Comparison of ENCODE assay signal across 20 cellular contexts in genomic region chr7:114418117-114418516, GRCh38. TPM values are rescaled to one million over a fixed set of nuclear protein-coding genes. Genes with fewer than 3 reads are reported as not detected.
A peak's percentile ranks its signal among the peaks of the same experiment; 100 is the strongest.
DNase-seq lines count a peak whose midpoint lies in the region; ATAC-seq and TF ChIP-seq lines count a peak whose summit lies in the region.
"Had no signal": no experiment of that assay in that cellular context is flagged by ENCODE, and none has a peak within 500 bp of the region (broad histone marks: within the 10 kb centered on the region; RNA-seq: fewer than 3 reads in every experiment).

No MANE protein-coding gene starts in this region.

- peak overlapping the region; percentile 91 for H3K27ac ChIP-seq in SJCRH30
- H3K27ac ChIP-seq in muscle layer of colon (ENCODE audit: low read depth, low read length): peak overlapping the region; percentile 77
- H3K27ac ChIP-seq in CD4-positive, alpha-beta T cell (ENCODE audit: low read depth, low read length): no peak overlapping the region
- H3K27ac ChIP-seq: upper lobe of right lung had no signal

- H3K4me3 ChIP-seq in SJCRH30: peak overlapping the region; percentile 75
- H3K4me3 ChIP-seq in muscle layer of colon (ENCODE audit: low read depth in 1 of 2, low read length in 2 of 2): peak overlapping the region; percentile 13 to 66
- H3K4me3 ChIP-seq: upper lobe of right lung had no signal

- POLR2A ChIA-PET in CD4-positive, alpha-beta T cell (lab: Charles Lee): no interaction called here

- no peak overlapping the region for H3K4me3 Mint-ChIP-seq in CD4-positive, alpha-beta T cell
- H3K4me3 Mint-ChIP-seq: activated CD8-positive, alpha-beta memory T cell treated with anti-CD3 and anti-CD28 coated beads, Interleukin-2, amount 10 ng/mL, durations not matched to agents 7 days and 5 days; CD4-positive, CD25-positive, alpha-beta regulatory T cell; endodermal cell; T-helper 17 cell had no signal

- H3K36me3 ChIP-seq in SJCRH30 (no peaks in the 10 kb centered on the region), muscle layer of colon (ENCODE audit: insufficient read depth, low read length) (no peaks in the 10 kb centered on the region)
- H3K36me3 ChIP-seq: upper lobe of right lung had no signal

- H3K9ac ChIP-seq in muscle layer of colon (ENCODE audit: low read length): peak overlapping the region; percentile 85

- no peaks in the 10 kb centered on the region for H3K36me3 Mint-ChIP-seq in CD4-positive, alpha-beta T cell (ENCODE audit: low read depth)
- H3K36me3 Mint-ChIP-seq: activated CD8-positive, alpha-beta memory T cell treated with anti-CD3 and anti-CD28 coated beads, Interleukin-2, amount 10 ng/mL, durations not matched to agents 7 days and 5 days; CD4-positive, CD25-positive, alpha-beta regulatory T cell had no signal

- no peak for ATAC-seq in GM21723 (IDR thresholded peaks at IDR 0.05; ENCODE audit: unreplicated experiment)
- ATAC-seq in CD4-positive, alpha-beta T cell (ENCODE audit: poor library complexity): no peak
- ATAC-seq in GM19351 (IDR thresholded peaks at IDR 0.05; ENCODE audit: unreplicated experiment): no peak
- ATAC-seq: activated CD8-positive, alpha-beta memory T cell treated with anti-CD3 and anti-CD28 coated beads, Interleukin-2, amount 10 ng/mL, durations not matched to agents 7 days and 5 days; left lobe of liver; T-helper 17 cell; upper lobe of right lung had no signal

- H3K9me3 ChIP-seq in SJCRH30 (replicated peaks): no peaks in the 10 kb centered on the region
- H3K9me3 ChIP-seq in muscle layer of colon (ENCODE audit: low read length): no peaks in the 10 kb centered on the region
- no peaks in the 10 kb centered on the region for H3K9me3 ChIP-seq in CD4-positive, alpha-beta T cell (ENCODE audit: control insufficient read depth, low read length)
- H3K9me3 ChIP-seq: upper lobe of right lung had no signal

- peak; percentile 30 for DNase-seq in NCI-H82 (lab: John Stamatoyannopoulos, UW)
- no peak for DNase-seq in NCI-H82 treated with DMSO at 0.1 percent for 48 hours (lab: John Stamatoyannopoulos, UW; ENCODE audit: unreplicated experiment)
- DNase-seq in SJCRH30: peak in 1 of 2 experiments; percentile 43
- no peak for DNase-seq in DMS 273 treated with DMSO at 0.1 percent for 48 hours (lab: John Stamatoyannopoulos, UW)
- DNase-seq in CD4-positive, alpha-beta T cell: no peak
- DNase-seq: activated CD4-positive, CD25-positive, alpha-beta regulatory T cell treated with anti-CD3 and anti-CD28 coated beads, Interleukin-2, amount 50 U/mL, for 72 hours; activated CD8-positive, alpha-beta memory T cell treated with anti-CD3 and anti-CD28 coated beads, Interleukin-2, amount 10 ng/mL, durations not matched to agents 7 days and 5 days; activated effector memory CD4-positive, alpha-beta T cell treated with Interleukin-2 at 50 U/mL for 16 hours; CD4-positive, CD25-positive, alpha-beta regulatory T cell; endodermal cell; NCI-H526; stimulated activated CD4-positive, alpha-beta T cell treated with anti-CD3 and anti-CD28 coated beads, Interleukin-12 subunit alpha, Interleukin-12 subunit beta, amount 100 ng/mL, for 4 hours; stimulated activated naive CD4-positive, alpha-beta T cell; T-helper 17 cell; upper lobe of right lung had no signal

- H3K4me1 Mint-ChIP-seq in CD4-positive, alpha-beta T cell (ENCODE audit: low read depth): no peaks in the 10 kb centered on the region
- H3K4me1 Mint-ChIP-seq: activated CD8-positive, alpha-beta memory T cell treated with anti-CD3 and anti-CD28 coated beads, Interleukin-2, amount 10 ng/mL, durations not matched to agents 7 days and 5 days; CD4-positive, CD25-positive, alpha-beta regulatory T cell; T-helper 17 cell had no signal

- intact Hi-C loops in CD4-positive, alpha-beta T cell (cut with DNase I, micrococcal nuclease): no loop called here

- no peaks in the 10 kb centered on the region for H3K27me3 Mint-ChIP-seq in CD4-positive, alpha-beta T cell
- H3K27me3 Mint-ChIP-seq: activated CD8-positive, alpha-beta memory T cell treated with anti-CD3 and anti-CD28 coated beads, Interleukin-2, amount 10 ng/mL, durations not matched to agents 7 days and 5 days; CD4-positive, CD25-positive, alpha-beta regulatory T cell had no signal

- peaks cover 20% of the 10 kb centered on the region for H3K4me1 ChIP-seq in SJCRH30
- peaks cover 11% of the 10 kb centered on the region for H3K4me1 ChIP-seq in muscle layer of colon (ENCODE audit: insufficient read depth, low read length)
- H3K4me1 ChIP-seq: upper lobe of right lung had no signal

- H3K27me3 ChIP-seq in SJCRH30 (no peaks in the 10 kb centered on the region), muscle layer of colon (ENCODE audit: control insufficient read depth in 1 of 2, insufficient read depth in 2 of 2, low read length in 2 of 2) (no peaks in the 10 kb centered on the region)
- H3K27me3 ChIP-seq in CD4-positive, alpha-beta T cell (ENCODE audit: control insufficient read depth, insufficient read depth, low read length): no peaks in the 10 kb centered on the region
- H3K27me3 ChIP-seq: upper lobe of right lung had no signal

- H3K27ac Mint-ChIP-seq in CD4-positive, alpha-beta T cell: no peak overlapping the region
- H3K27ac Mint-ChIP-seq: activated CD8-positive, alpha-beta memory T cell treated with anti-CD3 and anti-CD28 coated beads, Interleukin-2, amount 10 ng/mL, durations not matched to agents 7 days and 5 days; CD4-positive, CD25-positive, alpha-beta regulatory T cell; endodermal cell; T-helper 17 cell had no signal

- no peak for TF ChIP-seq CTCF in CD4-positive, alpha-beta T cell (IDR thresholded peaks at IDR 0.05)

- no peaks in the 10 kb centered on the region for H3K9me3 Mint-ChIP-seq in CD4-positive, alpha-beta T cell
- H3K9me3 Mint-ChIP-seq: CD4-positive, CD25-positive, alpha-beta regulatory T cell; endodermal cell had no signal

- CTCF ChIA-PET in CD4-positive, alpha-beta T cell (lab: Charles Lee): no interaction called here

RNA-seq across cellular contexts. Expression of gene FOXP2, which starts 3.5 kb away (rescaled TPM):
- total RNA-seq in SJCRH30 (2014; rRNA removed; shearing (Covaris generic)): 52.5 and 52.7 TPM in 2 replicates
- total RNA-seq in CD4-positive, alpha-beta T cell: not detected
- total RNA-seq: CD4-positive, CD25-positive, alpha-beta regulatory T cell; RPMI7951 had no signal

Comparison
In these comparisons a context has a peak if more than half of its experiments do, and no peak if none do; other contexts are left out.
1. RNA of gene FOXP2, which starts 3.5 kb away (total RNA-seq): 52.5 to 52.7 TPM in SJCRH30; not detected in CD4-positive, alpha-beta T cell; every median in the first group is over 10 times any median in the second.